ENCODE assay signal across 8 cellular contexts in the genomic region with DNA sequence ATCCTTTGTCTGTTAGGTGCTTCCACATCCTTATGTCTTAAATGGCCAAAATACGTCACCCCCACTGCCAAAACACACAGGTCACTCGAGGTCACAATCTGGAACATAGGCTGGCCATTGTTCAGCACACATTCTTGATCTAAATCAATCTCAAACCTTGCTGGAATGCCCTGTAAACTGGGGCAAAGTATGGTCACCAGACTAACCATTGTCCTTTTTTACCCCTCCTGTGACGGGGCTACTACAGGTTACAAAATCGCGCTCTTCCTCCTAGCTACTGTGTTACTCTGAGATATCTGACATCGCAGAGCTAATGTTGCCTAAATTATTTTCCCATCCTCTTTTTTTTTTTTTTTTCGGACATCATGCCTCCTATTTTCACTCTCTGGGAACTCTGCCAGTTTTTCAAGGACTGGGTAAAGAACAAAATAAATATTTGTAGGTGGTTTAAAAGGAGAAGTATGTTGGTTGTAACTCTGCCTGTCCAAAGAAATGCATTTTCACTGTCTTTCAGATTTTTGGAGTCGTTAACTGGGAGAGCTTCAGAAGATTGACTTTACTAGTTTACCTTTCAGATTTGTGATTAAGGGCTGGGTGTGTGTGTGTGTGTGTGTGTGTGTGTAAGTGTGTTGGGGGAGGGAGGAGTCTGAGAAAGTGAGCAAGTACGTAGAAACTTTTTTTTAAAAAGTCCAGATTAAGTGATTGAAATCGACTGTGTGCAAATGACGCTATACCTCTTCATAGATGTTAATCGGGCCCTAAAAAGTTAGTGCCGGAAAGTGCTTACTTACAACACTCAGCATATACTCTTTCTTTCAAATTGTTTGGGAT. TPM values are rescaled to one million over a fixed set of nuclear protein-coding genes. Genes with fewer than 3 reads are reported as not detected.
DNase-seq lines count a peak whose midpoint lies in the region; TF ChIP-seq lines count a peak whose summit lies in the region.

No MANE protein-coding gene starts in this region.

- peak overlapping the region; percentile 47 for H3K27ac ChIP-seq in 22Rv1

- H3K9me2 ChIP-seq in Loucy (replicated peaks; ENCODE audit: low read depth, low read length) = no peaks in the 10 kb centered on the region

- no peak overlapping the region for H3K4me3 ChIP-seq in Loucy (ENCODE audit: low read length, poor library complexity, severe bottlenecking)

- peak overlapping the region; percentile 25; the same call in 1 of the 2 replicates for H2AFZ ChIP-seq in Loucy (ENCODE audit: low read length)

- H3K9me3 ChIP-seq in Loucy (ENCODE audit: insufficient read depth, low read depth, low read length) = no peaks in the 10 kb centered on the region

- H4K20me1 ChIP-seq in Loucy (ENCODE audit: insufficient read depth, low read length, poor library complexity, severe bottlenecking) = no peaks in the 10 kb centered on the region

- TF ChIP-seq CTCF in 22Rv1 (IDR thresholded peaks at IDR 0.05) (no peak), Loucy (conservative IDR thresholded peaks at IDR 0.05; ENCODE audit: low read length) (no peak)

- H3K9ac ChIP-seq in Loucy (ENCODE audit: low read depth, low read length, poor library complexity, severe bottlenecking) = no peak overlapping the region

- no peak overlapping the region for H3K4me2 ChIP-seq in Loucy (ENCODE audit: low read depth, low read length, poor library complexity, severe bottlenecking)

- H3K27me3 ChIP-seq in Loucy (ENCODE audit: insufficient read depth, low read length, poor library complexity, severe bottlenecking) = no peaks in the 10 kb centered on the region

- DNase-seq in dermis microvascular lymphatic vessel endothelial cell (ENCODE audit: low read depth in 2 of 2) = peak; percentile 81 to 90
- DNase-seq in mucosa of gallbladder (ENCODE audit: low spot score) = peak; percentile 46
- no peak for DNase-seq in NCI-H82 (lab: John Stamatoyannopoulos, UW)
- no peak for DNase-seq in superior temporal gyrus (ENCODE audit: extremely low spot score)
- no peak for DNase-seq in stimulated activated CD4-positive, alpha-beta T cell treated with anti-CD3 and anti-CD28 coated beads, Interleukin-4, amount 100 ng/mL, for 1 hour
- no peak for DNase-seq in NCI-H1436 treated with DMSO at 0.1 percent for 48 hours (lab: John Stamatoyannopoulos, UW)

- no peaks in the 10 kb centered on the region for H3K36me3 ChIP-seq in Loucy (ENCODE audit: insufficient read depth, low read length)

- no peaks in the 10 kb centered on the region for H3K4me1 ChIP-seq in Loucy (ENCODE audit: insufficient read depth, low read length, poor library complexity, severe bottlenecking)

- H3K79me2 ChIP-seq in Loucy (ENCODE audit: insufficient read depth, low read length) = no peaks in the 10 kb centered on the region

- no peaks in the 10 kb centered on the region for H3F3A ChIP-seq in Loucy (ENCODE audit: low read depth)

RNA-seq across cellular contexts. Expression of gene KIAA1217, which starts 0.9 kb away (rescaled TPM):
- total RNA-seq in dermis microvascular lymphatic vessel endothelial cell (9.1 and 11.1 TPM in 2 replicates), mucosa of gallbladder (44.0 TPM)

Comparison
In these comparisons a context has a peak if more than half of its experiments do, and no peak if none do; other contexts are left out.
1. DNase-seq: peak in dermis microvascular lymphatic vessel endothelial cell (2 of 2) and mucosa of gallbladder (single experiment); none in NCI-H82 (single experiment), superior temporal gyrus (single experiment), stimulated activated CD4-positive, alpha-beta T cell treated with anti-CD3 and anti-CD28 coated beads, Interleukin-4, amount 100 ng/mL, for 1 hour (single experiment) and NCI-H1436 treated with DMSO at 0.1 percent for 48 hours (single experiment).